8 cellular contexts compared by ENCODE assay signal in genomic region chr19:13036366-13036976, GRCh38. TPM values are rescaled to one million over a fixed set of nuclear protein-coding genes. Genes with fewer than 3 reads are reported as not detected.
A peak's percentile ranks its signal among the peaks of the same experiment; 100 is the strongest.
DNase-seq lines count a peak whose midpoint lies in the region; ATAC-seq and TF ChIP-seq lines count a peak whose summit lies in the region.

No MANE protein-coding gene starts in this region.

- no peaks in the 10 kb centered on the region for H3K9me3 Mint-ChIP-seq in stimulated activated naive CD8-positive, alpha-beta T cell treated with anti-CD3 and anti-CD28 coated beads, Interleukin-15, amount 100 ng/mL, for 72 hours

- H3K9me3 ChIP-seq in SJSA1 (replicated peaks) (no peaks in the 10 kb centered on the region), uterus (no peaks in the 10 kb centered on the region)

- H3K36me3 ChIP-seq in SJSA1 (peaks cover 14% of the 10 kb centered on the region; the same call in 1 of the 2 replicates), uterus (no peaks in the 10 kb centered on the region)

- H3K4me1 Mint-ChIP-seq in stimulated activated naive CD8-positive, alpha-beta T cell treated with anti-CD3 and anti-CD28 coated beads, Interleukin-15, amount 100 ng/mL, for 72 hours, result peaks cover 44% of the 10 kb centered on the region

- no peak for TF ChIP-seq CTCF in uterus (IDR thresholded peaks at IDR 0.05)

- intact Hi-C loops in uterus (cut with DNase I; ENCODE audit: low total_unique reads), result no loop called here

- H3K27me3 Mint-ChIP-seq in stimulated activated naive CD8-positive, alpha-beta T cell treated with anti-CD3 and anti-CD28 coated beads, Interleukin-15, amount 100 ng/mL, for 72 hours, result no peaks in the 10 kb centered on the region

- no peak for TF ChIP-seq POLR2A in uterus (IDR thresholded peaks at IDR 0.05)

- H3K4me3 Mint-ChIP-seq in stimulated activated naive CD8-positive, alpha-beta T cell treated with anti-CD3 and anti-CD28 coated beads, Interleukin-15, amount 100 ng/mL, for 72 hours, result no peak overlapping the region

- H3K4me3 ChIP-seq in SJSA1 (no peak overlapping the region), uterus (no peak overlapping the region)

- no peaks in the 10 kb centered on the region for H3K27me3 ChIP-seq in SJSA1 (replicated peaks)
- H3K27me3 ChIP-seq in uterus, result no peaks in the 10 kb centered on the region

- no peak for ATAC-seq in stimulated activated naive CD8-positive, alpha-beta T cell treated with anti-CD3 and anti-CD28 coated beads, Interleukin-15, amount 100 ng/mL, for 72 hours

- H3K27ac ChIP-seq in SJSA1, result peak overlapping the region; percentile 93
- H3K27ac ChIP-seq in uterus, result peak overlapping the region; percentile 95 to 99

- H3K27ac Mint-ChIP-seq in stimulated activated naive CD8-positive, alpha-beta T cell treated with anti-CD3 and anti-CD28 coated beads, Interleukin-15, amount 100 ng/mL, for 72 hours, result no peak overlapping the region

- peaks cover 58% of the 10 kb centered on the region for H3K4me1 ChIP-seq in SJSA1 (replicated peaks)
- peaks cover 34 to 57% of the 10 kb centered on the region in 2 donors for H3K4me1 ChIP-seq in uterus

- DNase-seq in DMS 273 (lab: John Stamatoyannopoulos, UW; ENCODE audit: unreplicated experiment) (peak; percentile 59), DMS 273 treated with DMSO at 0.1 percent for 48 hours (lab: John Stamatoyannopoulos, UW) (no peak), SJSA1 (ENCODE audit: low read depth in 1 of 2, low spot score in 2 of 2) (peak; percentile 80 to 85), kidney glomerular epithelial cell (lab: John Stamatoyannopoulos, UW) (peak; percentile 54), uterus (peak in 1 of 2 donors; percentile 69), T-helper 9 cell (no peak), NCI-H1048 (lab: John Stamatoyannopoulos, UW) (no peak)
- no peak for DNase-seq in stimulated activated naive CD8-positive, alpha-beta T cell treated with anti-CD3 and anti-CD28 coated beads, Interleukin-15, amount 100 ng/mL, for 72 hours

RNA-seq across cellular contexts. Expression of gene NFIX, which starts 41.2 kb away (rescaled TPM):
- 9.4 and 10.9 TPM in 2 replicates for total RNA-seq in SJSA1 (2014; rRNA removed; shearing (Covaris generic))
- 100 to 1,000 TPM in 2 of 4 donors, 10 to 100 TPM in 2; 27.4 to 381 (median 78.4) TPM for total RNA-seq in uterus

Comparison
In these comparisons a context has a peak if more than half of its experiments do, and no peak if none do; other contexts are left out.
1. DNase-seq: peak in DMS 273 (single experiment), SJSA1 (2 of 2) and kidney glomerular epithelial cell (single experiment); none in DMS 273 treated with DMSO at 0.1 percent for 48 hours (single experiment), T-helper 9 cell (single experiment), stimulated activated naive CD8-positive, alpha-beta T cell treated with anti-CD3 and anti-CD28 coated beads, Interleukin-15, amount 100 ng/mL, for 72 hours (0 of 2) and NCI-H1048 (single experiment).